ENCODE assay signal across 27 cellular contexts in the genomic region with DNA sequence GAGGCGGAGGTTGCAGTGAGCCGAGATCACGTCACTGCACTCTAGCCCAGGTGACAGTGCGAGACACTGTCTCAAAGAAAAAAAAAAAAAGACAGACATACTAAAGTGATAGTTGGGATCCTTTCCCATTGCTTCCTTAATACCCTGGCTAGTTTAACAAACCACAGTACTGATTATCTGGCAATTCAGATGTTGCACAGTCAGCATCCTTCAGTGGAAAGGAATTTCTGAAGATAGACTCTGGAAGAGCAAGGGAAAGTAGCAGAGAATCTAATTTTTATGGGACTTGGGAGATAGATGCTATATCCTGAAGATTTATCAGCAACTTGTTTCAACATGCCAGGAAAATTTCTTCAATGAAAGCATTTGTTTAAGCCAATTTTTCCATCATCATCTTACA. TPM values are rescaled to one million over a fixed set of nuclear protein-coding genes. Genes with fewer than 3 reads are reported as not detected.
A peak's percentile ranks its signal among the peaks of the same experiment; 100 is the strongest.
DNase-seq lines count a peak whose midpoint lies in the region; ATAC-seq, FAIRE-seq and TF ChIP-seq lines count a peak whose summit lies in the region.
"Had no signal": no experiment of that assay in that cellular context is flagged by ENCODE, and none has a peak within 500 bp of the region (broad histone marks: within the 10 kb centered on the region; RNA-seq: fewer than 3 reads in every experiment).

No MANE protein-coding gene starts in this region.

- CTCF ChIA-PET in A549 (lab: Yijun Ruan, JAX) = interaction anchor here (1.6 kb wide), 1 partner anchor 55 kb away, joined by 4 read pairs; no protein-coding TSS in a partner anchor
- CTCF ChIA-PET in IMR-90 (lab: Yijun Ruan, JAX) = interaction anchor here (0.7 kb wide), 1 partner anchor 76 kb away, joined by 3 read pairs; no protein-coding TSS in a partner anchor

- H2BK15ac ChIP-seq in IMR-90 (ENCODE audit: low read depth, low read length) = no peak overlapping the region

- H2BK120ac ChIP-seq in IMR-90 (ENCODE audit: low read depth, low read length) = no peak overlapping the region

- H3K18ac ChIP-seq in IMR-90 (ENCODE audit: low read depth, low read length) = no peak overlapping the region

- POLR2A ChIA-PET in A549 (lab: Yijun Ruan, JAX) (no interaction called here), IMR-90 (lab: Charles Lee; ENCODE audit: unreplicated experiment) (no interaction called here)

- no peak overlapping the region for H3K56ac ChIP-seq in IMR-90 (ENCODE audit: extremely low read depth, insufficient read depth, low read length)

- H3K27ac Mint-ChIP-seq in mesothelial cell of epicardium (peak overlapping the region; percentile 64), nephron progenitor cell (no peak overlapping the region)
- H3K27ac Mint-ChIP-seq: CD4-positive, alpha-beta T cell had no signal

- H4K8ac ChIP-seq in IMR-90 (ENCODE audit: low read depth in 2 of 2, low read length in 2 of 2) = no peak overlapping the region

- H3K27me3 Mint-ChIP-seq in mesothelial cell of epicardium (ENCODE audit: low read depth) (no peaks in the 10 kb centered on the region), nephron progenitor cell (ENCODE audit: low read depth, poor library complexity) (no peaks in the 10 kb centered on the region)

- intact Hi-C loops in IMR-90 (cut with micrococcal nuclease) (no loop called here), uterus (cut with DNase I; ENCODE audit: low total_unique reads) (no loop called here)

- H3K27me3 ChIP-seq in IMR-90 (ENCODE audit: control insufficient read depth, insufficient read depth, low read length) (no peaks in the 10 kb centered on the region), uterus (no peaks in the 10 kb centered on the region)
- H3K27me3 ChIP-seq: BLaER1 treated with 17β-estradiol and CSF1 and Interleukin-3, amounts not matched to agents 10 nM and 100 nM had no signal

- H3K9me3 Mint-ChIP-seq in mesothelial cell of epicardium (no peaks in the 10 kb centered on the region), nephron progenitor cell (no peaks in the 10 kb centered on the region)
- H3K9me3 Mint-ChIP-seq: CD4-positive, alpha-beta T cell had no signal

- H3K4ac ChIP-seq in IMR-90 (ENCODE audit: low read depth, low read length) = no peak overlapping the region

- H2AFZ ChIP-seq in IMR-90 (replicated peaks; ENCODE audit: low read length, poor library complexity) = no peak overlapping the region
- H2AFZ ChIP-seq: GM23248 had no signal

- dilution Hi-C loops in IMR-90 (cut with HindIII; ENCODE audit: low sequenced_read_pairs, unreplicated experiment) = no loop called here

- H3K4me3 ChIP-seq in A549 (no peak overlapping the region), IMR-90 (ENCODE audit: insufficient read depth, low read depth, low read length) (no peak overlapping the region), uterus (no peak overlapping the region)
- H3K4me3 ChIP-seq: BLaER1 treated with 17β-estradiol and CSF1 and Interleukin-3, amounts not matched to agents 10 nM and 100 nM; GM23248 had no signal

- H3K4me3 Mint-ChIP-seq in mesothelial cell of epicardium = no peak overlapping the region
- no peak overlapping the region for H3K4me3 Mint-ChIP-seq in nephron progenitor cell
- H3K4me3 Mint-ChIP-seq: CD4-positive, alpha-beta T cell had no signal

- no peak for FAIRE-seq in A549 (lab: Jason Lieb, UNC)
- FAIRE-seq: GM12892 had no signal

- no peak overlapping the region for H2AK5ac ChIP-seq in IMR-90 (ENCODE audit: low read depth, low read length)

- H3K9me3 ChIP-seq in A549 (no peaks in the 10 kb centered on the region), IMR-90 (ENCODE audit: control insufficient read depth, insufficient read depth, low read length) (no peaks in the 10 kb centered on the region), uterus (no peaks in the 10 kb centered on the region)
- H3K9me3 ChIP-seq: BLaER1 treated with 17β-estradiol and CSF1 and Interleukin-3, amounts not matched to agents 10 nM and 100 nM had no signal

- peaks cover 72% of the 10 kb centered on the region for H3K4me1 Mint-ChIP-seq in mesothelial cell of epicardium
- H3K4me1 Mint-ChIP-seq in nephron progenitor cell = peaks cover 47% of the 10 kb centered on the region

- no peak overlapping the region for H2BK20ac ChIP-seq in IMR-90 (ENCODE audit: low read depth, low read length)

- no TSS peak for BruUV-seq in IMR-90 (replicated peaks; lab: Mats Ljungman, UMichigan)

- no peak overlapping the region for H2BK5ac ChIP-seq in IMR-90 (ENCODE audit: low read depth, low read length, poor library complexity, severe bottlenecking)

- H3K36me3 Mint-ChIP-seq in mesothelial cell of epicardium (no peaks in the 10 kb centered on the region), nephron progenitor cell (ENCODE audit: low read depth) (no peaks in the 10 kb centered on the region)

- ATAC-seq in A549 (no peak), IMR-90 (ENCODE audit: low read depth) (no peak), HG02678 (IDR thresholded peaks at IDR 0.05; ENCODE audit: unreplicated experiment) (no peak)

- H3K27ac ChIP-seq in A549 (no peak overlapping the region), IMR-90 (ENCODE audit: insufficient read depth, low read length) (no peak overlapping the region), uterus (no peak overlapping the region)
- H3K27ac ChIP-seq: BLaER1 treated with 17β-estradiol and CSF1 and Interleukin-3, amounts not matched to agents 10 nM and 100 nM; GM23248; RWPE1 had no signal

- no peak overlapping the region for H4K5ac ChIP-seq in IMR-90 (ENCODE audit: low read depth, low read length)

- in situ Hi-C loops in IMR-90 (cut with MboI; ENCODE audit: low sequenced_read_pairs) = loop anchor here (5.0 kb wide), 1 partner anchor 75 kb away; no protein-coding TSS in a partner anchor

- H3K4me1 ChIP-seq in A549 = peaks cover 3% of the 10 kb centered on the region; the same call in 1 of the 3 replicates
- H3K4me1 ChIP-seq in IMR-90 (ENCODE audit: control insufficient read depth, insufficient read depth, low read length) = peaks cover 8% of the 10 kb centered on the region
- H3K4me1 ChIP-seq in uterus = no peaks in the 10 kb centered on the region

- H3K23ac ChIP-seq in IMR-90 (ENCODE audit: low read depth, low read length) = no peak overlapping the region

- H3K9ac ChIP-seq in IMR-90 (ENCODE audit: low read depth, low read length) = no peak overlapping the region
- H3K9ac ChIP-seq: BLaER1 treated with 17β-estradiol and CSF1 and Interleukin-3, amounts not matched to agents 10 nM and 100 nM; GM23248 had no signal

- no peak overlapping the region for H3K14ac ChIP-seq in IMR-90 (replicated peaks; ENCODE audit: low read depth, low read length)

- no peak for TF ChIP-seq CTCF in A549 (IDR thresholded peaks at IDR 0.05)
- no peak for TF ChIP-seq CTCF in IMR-90 (conservative IDR thresholded peaks at IDR 0.05; ENCODE audit: low read depth, low read length)
- TF ChIP-seq CTCF in mesothelial cell of epicardium (IDR thresholded peaks at IDR 0.05; ENCODE audit: unreplicated experiment) = no peak
- no peak for TF ChIP-seq CTCF in uterus (IDR thresholded peaks at IDR 0.05)
- TF ChIP-seq CTCF in nephron progenitor cell (IDR thresholded peaks at IDR 0.05) = no peak

- H3K79me1 ChIP-seq in IMR-90 (ENCODE audit: low read depth in 1 of 2, low read length in 2 of 2) = peaks cover 0 to 8% of the 10 kb centered on the region in 2 experiments; a peak in 2 of 4 replicates

- H3K9me1 ChIP-seq in IMR-90 (ENCODE audit: insufficient read depth, low read length) = peaks cover 8% of the 10 kb centered on the region

- no peak for TF ChIP-seq EP300 in A549 (IDR thresholded peaks at IDR 0.05)

- no peak for TF ChIP-seq RAD21 in A549 (conservative IDR thresholded peaks at IDR 0.05 in 1 of 2, IDR thresholded peaks at IDR 0.05 in 1 of 2)
- TF ChIP-seq RAD21 in IMR-90 (IDR thresholded peaks at IDR 0.05; ENCODE audit: low read length) = no peak

- H3K36me3 ChIP-seq in IMR-90 (ENCODE audit: control insufficient read depth, insufficient read depth, low read length) (no peaks in the 10 kb centered on the region), uterus (no peaks in the 10 kb centered on the region)
- H3K36me3 ChIP-seq: BLaER1 treated with 17β-estradiol and CSF1 and Interleukin-3, amounts not matched to agents 10 nM and 100 nM had no signal

- H4K91ac ChIP-seq in IMR-90 (ENCODE audit: insufficient read depth, low read depth, low read length) = no peak overlapping the region

- H4K20me1 ChIP-seq in IMR-90 (ENCODE audit: insufficient read depth, low read length) = no peaks in the 10 kb centered on the region
- H4K20me1 ChIP-seq: BLaER1 treated with 17β-estradiol and CSF1 and Interleukin-3, amounts not matched to agents 10 nM and 100 nM had no signal

- DNase-seq in A549 (ENCODE audit: low read depth in 1 of 2, low spot score in 1 of 2) (no peak), IMR-90 (no peak), fibroblast of peridontal ligament (ENCODE audit: extremely low read depth) (peak; percentile 44), mesothelial cell of epicardium (ENCODE audit: low spot score in 2 of 2, unreplicated experiment in 2 of 2) (no peak), uterus (no peak), nephron progenitor cell (no peak), AG08396 (ENCODE audit: low spot score) (no peak)
- DNase-seq: AML-193; CD4-positive, alpha-beta T cell; COR-L47; DND-41; GM23248; H7; Kasumi-1; NCI-H1092 treated with DMSO at 0.1 percent for 48 hours; NCI-H1436; NCI-H187; NCI-H2081 treated with DMSO at 0.1 percent for 48 hours; NCI-H2171; NCI-H226; NCI-H510A; SHP77; SW 1271 had no signal

- H3K4me2 ChIP-seq in A549 (no peak overlapping the region), IMR-90 (ENCODE audit: low read depth, low read length) (no peak overlapping the region)
- H3K4me2 ChIP-seq: BLaER1 treated with 17β-estradiol and CSF1 and Interleukin-3, amounts not matched to agents 10 nM and 100 nM had no signal

- no peak overlapping the region for H2AK9ac ChIP-seq in IMR-90 (replicated peaks; ENCODE audit: low read depth, low read length, poor library complexity)

- 97% methylated on average over 4 of the region's 4 CpGs for WGBS in A549 (ENCODE audit: missing lambda C conversion rate)
- no CpG with 5 or more reads among the region's 4 CpGs for WGBS in IMR-90 (ENCODE audit: extremely low coverage in 2 of 2, insufficient read length in 1 of 2), 2 experiments

- TF ChIP-seq POLR2A in A549 (IDR thresholded peaks at IDR 0.05; ENCODE audit: low read length) (no peak), IMR-90 (IDR thresholded peaks at IDR 0.05; ENCODE audit: low read depth, low read length) (no peak), uterus (IDR thresholded peaks at IDR 0.05) (no peak)

RNA-seq across cellular contexts. Expression of a gene that starts 6.5 kb away (rescaled TPM):
- 85.3 and 89.0 TPM in 2 replicates for polyA plus RNA-seq in A549 (2011; rRNA removed)
- 13.6 and 14.2 TPM in 2 replicates for polyA plus RNA-seq in A549 (2012; cell fraction: cytosol; rRNA removed)
- 13.3 and 25.1 TPM in 2 replicates for polyA plus RNA-seq in A549 (2012; cell fraction: nucleus; rRNA removed)
- 24.8 to 31.4 TPM (median 29.8 TPM) in 3 replicates for polyA plus RNA-seq in A549 (2017; fragmentation: RNase III; extraction: RNeasy Plus Mini Kit Qiagen cat#74134 plus additional on column Dnase treatment)
- polyA minus RNA-seq in A549 (2011; rRNA and poly(A)+ RNA removed) = 87.7 and 105 TPM in 2 replicates
- 72.2 and 78.6 TPM in 2 replicates for total RNA-seq in IMR-90 (2012; rRNA removed)
- polyA plus RNA-seq in IMR-90 (2012; rRNA removed) = 27.5 and 30.4 TPM in 2 replicates
- polyA plus RNA-seq in IMR-90 (2012; cell fraction: cytosol; rRNA removed) = 6.9 and 9.1 TPM in 2 replicates
- polyA plus RNA-seq in IMR-90 (2012; cell fraction: nucleus; rRNA removed; ENCODE audit: low replicate concordance) = 14.5 and 64.6 TPM in 2 replicates
- 101 to 105 TPM (median 102 TPM) in 3 replicates for total RNA-seq in mesothelial cell of epicardium
- 100 to 1,000 TPM in 1 of 4 donors, 10 to 100 TPM in 3; 43.8 to 139 (median 82.7) TPM for total RNA-seq in uterus
